In genomic region chr5:172744106-172745104, GRCh38 we compare ENCODE assay signal across 16 cellular contexts. TPM values are rescaled to one million over a fixed set of nuclear protein-coding genes. Genes with fewer than 3 reads are reported as not detected.
DNase-seq lines count a peak whose midpoint lies in the region; ATAC-seq and TF ChIP-seq lines count a peak whose summit lies in the region.
"Had no signal": no experiment of that assay in that cellular context is flagged by ENCODE, and none has a peak within 500 bp of the region (broad histone marks: within the 10 kb centered on the region; RNA-seq: fewer than 3 reads in every experiment).

No MANE protein-coding gene starts in this region.

- no peak for TF ChIP-seq POLR2A in vagina (IDR thresholded peaks at IDR 0.05)

- no peak for ATAC-seq in Right ventricle myocardium inferior
- peak in 1 of 2 donors; percentile 27 for ATAC-seq in natural killer cell treated with Interleukin-12 subunit alpha and Interleukin-12 subunit beta and Interleukin-15 and Interleukin-18, amount 100 ng/mL, for 72 hours
- ATAC-seq in GM19455 (IDR thresholded peaks at IDR 0.05; ENCODE audit: unreplicated experiment), result no peak
- ATAC-seq in GM18870 (IDR thresholded peaks at IDR 0.05; ENCODE audit: unreplicated experiment), result no peak
- ATAC-seq: HCT116 had no signal

- H3K27ac Mint-ChIP-seq in natural killer cell treated with Interleukin-12 subunit alpha and Interleukin-12 subunit beta and Interleukin-15 and Interleukin-18, amount 100 ng/mL, for 72 hours, result no peak overlapping the region
- H3K27ac Mint-ChIP-seq: activated T-cell treated with anti-CD3 and anti-CD28 coated beads, Interleukin-2, amount 50 U/mL, for 24 hours; T-helper 1 cell treated with Interleukin-12 subunit alpha and Interleukin-12 subunit beta and Interleukin-4 antibody, amounts not matched to agents 30 μg/mL and 1 μg/mL, for 36 hours had no signal

- peak overlapping the region; percentile 98 for H3K27ac ChIP-seq in left ventricle myocardium inferior (replicated peaks)
- H3K27ac ChIP-seq in vagina, result peak overlapping the region; percentile 54

- no peaks in the 10 kb centered on the region for H3K9me3 Mint-ChIP-seq in natural killer cell treated with Interleukin-12 subunit alpha and Interleukin-12 subunit beta and Interleukin-15 and Interleukin-18, amount 100 ng/mL, for 72 hours

- H3K27me3 ChIP-seq in left ventricle myocardium inferior (ENCODE audit: low read depth) (no peaks in the 10 kb centered on the region), vagina (no peaks in the 10 kb centered on the region)

- H3K36me3 ChIP-seq in left ventricle myocardium inferior (no peaks in the 10 kb centered on the region), vagina (no peaks in the 10 kb centered on the region)

- TF ChIP-seq CTCF in left ventricle myocardium inferior (IDR thresholded peaks at IDR 0.05; ENCODE audit: borderline replicate concordance) (no peak), vagina (IDR thresholded peaks at IDR 0.05) (no peak)

- H3K36me3 Mint-ChIP-seq in natural killer cell treated with Interleukin-12 subunit alpha and Interleukin-12 subunit beta and Interleukin-15 and Interleukin-18, amount 100 ng/mL, for 72 hours, result peaks cover 5% of the 10 kb centered on the region

- H3K4me1 ChIP-seq in left ventricle myocardium inferior (peaks cover 82% of the 10 kb centered on the region), vagina (peaks cover 49% of the 10 kb centered on the region)

- H3K4me3 ChIP-seq in left ventricle myocardium inferior (no peak overlapping the region), vagina (no peak overlapping the region)

- no peak overlapping the region for H3K4me3 Mint-ChIP-seq in natural killer cell treated with Interleukin-12 subunit alpha and Interleukin-12 subunit beta and Interleukin-15 and Interleukin-18, amount 100 ng/mL, for 72 hours
- H3K4me3 Mint-ChIP-seq: activated T-cell treated with anti-CD3 and anti-CD28 coated beads, Interleukin-2, amount 50 U/mL, for 24 hours; T-helper 1 cell treated with Interleukin-12 subunit alpha and Interleukin-12 subunit beta and Interleukin-4 antibody, amounts not matched to agents 30 μg/mL and 1 μg/mL, for 36 hours had no signal

- peaks cover 7% of the 10 kb centered on the region for H3K9me3 ChIP-seq in left ventricle myocardium inferior (replicated peaks)
- H3K9me3 ChIP-seq in vagina, result peaks cover 2% of the 10 kb centered on the region

- peak; percentile 70 for DNase-seq in Right ventricle myocardium inferior (ENCODE audit: missing footprints)
- no peak for DNase-seq in cardiac septum (ENCODE audit: low spot score)
- DNase-seq in left ventricle myocardium inferior, result no peak
- DNase-seq in natural killer cell treated with Interleukin-12 subunit alpha and Interleukin-12 subunit beta and Interleukin-15 and Interleukin-18, amount 100 ng/mL, for 72 hours (ENCODE audit: low spot score), result peak; percentile 15
- no peak for DNase-seq in vagina (ENCODE audit: extremely low spot score in 2 of 2)
- DNase-seq in activated CD4-positive, alpha-beta T cell treated with anti-CD3 and anti-CD28 coated beads, Interleukin-2, amount 50 U/mL, for 48 hours, result no peak
- DNase-seq: activated CD4-positive, alpha-beta T cell treated with anti-CD3 and anti-CD28 coated beads for 4 hours; activated T-cell treated with anti-CD3 and anti-CD28 coated beads, Interleukin-2, amount 50 U/mL, for 24 hours; Karpas-422; NCI-H1436 treated with DMSO at 0.1 percent for 48 hours; NCI-H510A; retina had no signal

- H3K27me3 Mint-ChIP-seq in natural killer cell treated with Interleukin-12 subunit alpha and Interleukin-12 subunit beta and Interleukin-15 and Interleukin-18, amount 100 ng/mL, for 72 hours, result peaks cover 0 to 14% of the 10 kb centered on the region in 2 donors
- H3K27me3 Mint-ChIP-seq: activated T-cell treated with anti-CD3 and anti-CD28 coated beads, Interleukin-2, amount 50 U/mL, for 24 hours had no signal

- intact Hi-C loops in Right ventricle myocardium inferior (cut with DNase I), result loop anchor here (10.0 kb wide), 1 partner anchor 490 kb away; the partner anchor contains the start of gene NKX2-5
- intact Hi-C loops in cardiac septum (cut with DNase I), result no loop called here
- intact Hi-C loops in left ventricle myocardium inferior (cut with micrococcal nuclease), result no loop called here
- intact Hi-C loops in vagina (cut with DNase I), result no loop called here

- peaks cover 8 to 16% of the 10 kb centered on the region in 2 donors for H3K4me1 Mint-ChIP-seq in natural killer cell treated with Interleukin-12 subunit alpha and Interleukin-12 subunit beta and Interleukin-15 and Interleukin-18, amount 100 ng/mL, for 72 hours (ENCODE audit: low read depth in 2 of 2)

RNA-seq across cellular contexts. Expression of gene DUSP1, which starts 26.6 kb away (rescaled TPM):
- total RNA-seq in Right ventricle myocardium inferior (103 TPM), cardiac septum (49.9 TPM), left ventricle myocardium inferior (85.0 TPM), vagina (2,876 TPM)
- 10 to 100 TPM; 12.4 to 13.6 TPM for total RNA-seq in natural killer cell treated with Interleukin-12 subunit alpha and Interleukin-12 subunit beta and Interleukin-15 and Interleukin-18, amount 100 ng/mL, for 72 hours

Comparison
In these comparisons a context has a peak if more than half of its experiments do, and no peak if none do; other contexts are left out.
1. DNase-seq: peak in Right ventricle myocardium inferior (single experiment) and natural killer cell treated with Interleukin-12 subunit alpha and Interleukin-12 subunit beta and Interleukin-15 and Interleukin-18, amount 100 ng/mL, for 72 hours (single experiment); none in cardiac septum (single experiment), left ventricle myocardium inferior (single experiment), vagina (0 of 2) and activated CD4-positive, alpha-beta T cell treated with anti-CD3 and anti-CD28 coated beads, Interleukin-2, amount 50 U/mL, for 48 hours (0 of 2).
2. RNA of gene DUSP1, which starts 26.6 kb away (total RNA-seq): 2,876 TPM in vagina (single experiment); 103 TPM in Right ventricle myocardium inferior (single experiment), 85.0 TPM in left ventricle myocardium inferior (single experiment), 49.9 TPM in cardiac septum (single experiment) and 12.4 to 13.6 TPM in natural killer cell treated with Interleukin-12 subunit alpha and Interleukin-12 subunit beta and Interleukin-15 and Interleukin-18, amount 100 ng/mL, for 72 hours; every median in the first group is over 10 times any median in the second.